Comparison of ENCODE assay signal across 8 cellular contexts in genomic region chr1:150010388-150011115, GRCh38. TPM values are rescaled to one million over a fixed set of nuclear protein-coding genes. Genes with fewer than 3 reads are reported as not detected.
DNase-seq lines count a peak whose midpoint lies in the region; ATAC-seq, FAIRE-seq and TF ChIP-seq lines count a peak whose summit lies in the region.

Gene OTUD7B, minus strand, starts transcription at chr1:150010726. Its CDS starts 33,216 bp downstream, at chr1:149977510.

- intact Hi-C loops in mammary epithelial cell (cut with micrococcal nuclease): loop anchor here (1.0 to 2.0 kb wide), 2 partner anchors 48 to 57 kb away; partner anchors contain the start of gene VPS45

- no peak for FAIRE-seq in small intestine (lab: Jason Lieb, UNC)

- H3K9ac ChIP-seq in mammary epithelial cell (ENCODE audit: insufficient read depth, low read length): peak within 1 kb of the TSS; percentile 94

- peak; percentile 74 for ATAC-seq in GM18517 (IDR thresholded peaks at IDR 0.05; ENCODE audit: unreplicated experiment)
- ATAC-seq in HG02981 (IDR thresholded peaks at IDR 0.05; ENCODE audit: unreplicated experiment): peak; percentile 74

- BruUV-seq in mammary epithelial cell (replicated peaks; lab: Mats Ljungman, UMichigan): no TSS peak

- H3K9me3 ChIP-seq in mammary epithelial cell (replicated peaks; ENCODE audit: insufficient read depth, low read length) (no peaks in the 10 kb centered on the region), small intestine (ENCODE audit: control insufficient read depth, low read depth) (no peaks in the 10 kb centered on the region)

- no peak for TF ChIP-seq CTCF in WI38 (IDR thresholded peaks at IDR 0.05; ENCODE audit: low read depth, low read length)
- no peak for TF ChIP-seq CTCF in mammary epithelial cell (conservative IDR thresholded peaks at IDR 0.05 in 1 of 2, IDR thresholded peaks at IDR 0.05 in 1 of 2; ENCODE audit: extremely low read depth in 1 of 2, insufficient read depth in 1 of 2, low read depth in 1 of 2, low read length in 2 of 2)

- H3K4me3 ChIP-seq in WI38 (ENCODE audit: low read depth, low read length) (peak within 1 kb of the TSS; percentile 89), mammary epithelial cell (replicated peaks in 1 of 3; ENCODE audit: insufficient read depth in 1 of 3, low read depth in 2 of 3, low read length in 3 of 3) (peak within 1 kb of the TSS; percentile 96 to 98 (median 97)), small intestine (ENCODE audit: low read depth in 1 of 2, low read length in 2 of 2) (peak within 1 kb of the TSS; percentile 69 to 85)

- 3% methylated on average over 28 of the region's 59 CpGs for WGBS in mammary epithelial cell (ENCODE audit: low coverage, missing lambda C conversion rate)
- 0 to 1% (median 1%) methylated on average over 51 to 59 of the region's 59 CpGs for WGBS in small intestine, 3 donors

- H3K79me2 ChIP-seq in mammary epithelial cell (ENCODE audit: insufficient read depth, low read length): peaks cover 45% of the 10 kb centered on the region

- H4K20me1 ChIP-seq in mammary epithelial cell (ENCODE audit: insufficient read depth, low read length): no peaks in the 10 kb centered on the region

- DNase-seq in NCI-H2107 (lab: John Stamatoyannopoulos, UW) (peak; percentile 78), mammary epithelial cell (peak; percentile 88), iPS-NIHi7 (ENCODE audit: extremely low spot score) (peak; percentile 91), small intestine (peak; percentile 89), KG1 (lab: John Stamatoyannopoulos, UW) (no peak)

- H3K4me1 ChIP-seq in mammary epithelial cell (ENCODE audit: insufficient read depth, low read length) (peaks cover 32% of the 10 kb centered on the region), small intestine (ENCODE audit: control insufficient read depth in 2 of 2, insufficient read depth in 1 of 2, low read depth in 1 of 2, low read length in 1 of 2) (peaks cover 2 to 4% of the 10 kb centered on the region in 2 donors)

- peak within 1 kb of the TSS; percentile 96 for H2AFZ ChIP-seq in mammary epithelial cell (ENCODE audit: low read depth, low read length)

- CTCF ChIA-PET in mammary epithelial cell (lab: Charles Lee; ENCODE audit: low non-redundant PET): interaction anchor here (0.6 kb wide), 1 partner anchor 123 kb away, joined by 4 read pairs; no protein-coding TSS in a partner anchor

- H3K27ac ChIP-seq in mammary epithelial cell (ENCODE audit: insufficient read depth, low read depth, low read length): peak within 1 kb of the TSS; percentile 81
- H3K27ac ChIP-seq in small intestine (ENCODE audit: low read depth in 1 of 2, low read length in 1 of 2): peak within 1 kb of the TSS; percentile 87 to 93

- no peaks in the 10 kb centered on the region for H3K27me3 ChIP-seq in mammary epithelial cell (ENCODE audit: insufficient read depth, low read length)
- H3K27me3 ChIP-seq in small intestine (ENCODE audit: control insufficient read depth in 2 of 2, insufficient read depth in 2 of 2, low read length in 2 of 2): no peaks in the 10 kb centered on the region

- H3K36me3 ChIP-seq in mammary epithelial cell (ENCODE audit: insufficient read depth, low read length): no peaks in the 10 kb centered on the region
- H3K36me3 ChIP-seq in small intestine (ENCODE audit: control insufficient read depth in 2 of 2, insufficient read depth in 2 of 2, low read length in 2 of 2): no peaks in the 10 kb centered on the region

- in situ Hi-C loops in mammary epithelial cell (cut with MboI; ENCODE audit: low sequenced_read_pairs in 2 of 2): no loop called here

- dilution Hi-C loops in mammary epithelial cell (cut with HindIII; ENCODE audit: low sequenced_read_pairs): no loop called here

- peak within 1 kb of the TSS; percentile 81 for H3K4me2 ChIP-seq in mammary epithelial cell (ENCODE audit: insufficient read depth, low read depth, low read length)

RNA-seq across cellular contexts. Expression of gene OTUD7B, which starts in this region (rescaled TPM):
- total RNA-seq in mammary epithelial cell: 10 to 100 TPM; 14.3 to 21.6 TPM
- 5.9 TPM for polyA plus RNA-seq in mammary epithelial cell
- 31.0 TPM for polyA minus RNA-seq in mammary epithelial cell
- polyA plus RNA-seq in small intestine: 1 to 10 TPM; 5.1 to 6.8 (median 5.6) TPM
